7 cellular contexts compared by ENCODE assay signal in the genomic region with DNA sequence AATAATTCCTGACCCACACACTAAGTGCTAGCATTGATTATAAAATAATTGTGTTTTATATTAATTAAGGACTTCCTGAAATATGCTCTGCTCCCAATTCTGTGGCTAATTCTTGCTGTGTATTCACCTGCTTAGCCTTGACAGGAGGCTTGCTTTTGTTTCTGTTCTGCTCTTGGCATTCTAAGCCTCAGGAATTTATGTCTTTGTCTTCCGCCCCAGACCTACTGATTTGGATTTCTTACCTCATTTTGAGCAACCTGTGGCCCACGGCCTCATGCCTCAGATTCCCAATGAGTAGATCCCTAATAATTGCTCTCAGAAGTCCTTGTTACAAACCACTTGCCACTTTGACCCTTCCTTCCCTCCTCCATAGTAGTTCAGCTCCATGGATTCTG. TPM values are rescaled to one million over a fixed set of nuclear protein-coding genes. Genes with fewer than 3 reads are reported as not detected.
"Had no signal": no experiment of that assay in that cellular context is flagged by ENCODE, and none has a peak within 500 bp of the region (broad histone marks: within the 10 kb centered on the region; RNA-seq: fewer than 3 reads in every experiment).

No MANE protein-coding gene starts in this region.

RNA-seq across cellular contexts. Expression of gene CTAGE6, which starts 40.4 kb away (rescaled TPM):
- total RNA-seq: kidney epithelial cell, left lobe of liver, left ventricle myocardium inferior, left ventricle myocardium superior had no signal
- polyA plus RNA-seq: keratinocyte; mammary epithelial cell; naive thymus-derived CD4-positive, alpha-beta T cell had no signal
